19 cellular contexts compared by ENCODE assay signal in the genomic region with DNA sequence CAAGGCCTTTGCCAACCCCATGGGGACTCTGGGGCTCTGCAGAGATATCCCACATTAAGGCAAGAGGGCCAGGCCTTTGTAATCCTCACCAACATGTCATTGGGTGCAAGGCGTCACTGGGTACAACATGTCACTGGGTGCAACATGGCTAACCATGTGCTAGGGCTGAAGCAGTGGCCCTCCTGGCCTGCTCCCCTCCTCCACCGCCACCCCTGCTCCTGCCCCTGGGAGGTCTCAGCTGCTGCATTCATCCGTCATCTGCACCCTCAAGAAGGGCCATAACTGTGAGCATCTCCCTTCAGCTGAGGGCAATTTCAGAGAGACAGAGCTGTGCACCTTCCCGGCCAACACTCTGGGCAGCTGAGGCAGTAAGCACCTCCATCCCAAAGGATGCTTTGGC. TPM values are rescaled to one million over a fixed set of nuclear protein-coding genes. Genes with fewer than 3 reads are reported as not detected.
DNase-seq lines count a peak whose midpoint lies in the region; ATAC-seq, FAIRE-seq and TF ChIP-seq lines count a peak whose summit lies in the region.
"Had no signal": no experiment of that assay in that cellular context is flagged by ENCODE, and none has a peak within 500 bp of the region (broad histone marks: within the 10 kb centered on the region; RNA-seq: fewer than 3 reads in every experiment).

No MANE protein-coding gene starts in this region.

- no peak overlapping the region for H3K14ac ChIP-seq in H1 (ENCODE audit: insufficient read length)
- peak overlapping the region; percentile 17 for H3K14ac ChIP-seq in neuronal stem cell (ENCODE audit: low read length)

- H3K36me3 Mint-ChIP-seq in activated CD8-positive, alpha-beta T cell treated with anti-CD3 and anti-CD28 coated beads for 36 hours (ENCODE audit: low read depth), result no peaks in the 10 kb centered on the region
- H3K36me3 Mint-ChIP-seq: CD4-positive, alpha-beta memory T cell had no signal

- CTCF ChIA-PET in H1 (lab: Charles Lee; ENCODE audit: partially characterized antibody), result interaction anchor here (0.7 to 17.5 kb wide), 8 partner anchors 11 to 109 kb away, joined by 3 to 237 read pairs (median 4); no protein-coding TSS in a partner anchor
- CTCF ChIA-PET in PC-9 (lab: Charles Lee), result interaction anchor here (0.5 to 0.6 kb wide), 2 partner anchors 21 to 29 kb away, joined by 3 to 4 read pairs; no protein-coding TSS in a partner anchor
- CTCF ChIA-PET in activated CD8-positive, alpha-beta T cell treated with anti-CD3 and anti-CD28 coated beads for 36 hours (lab: Charles Lee), result interaction anchor here (0.6 to 1.2 kb wide), 3 partner anchors 12 to 105 kb away, joined by 3 read pairs; no protein-coding TSS in a partner anchor

- no peak for TF ChIP-seq EP300 in H1 (IDR thresholded peaks at IDR 0.05; ENCODE audit: borderline replicate concordance in 1 of 2, low read depth in 2 of 2, low read length in 2 of 2)

- no peak for TF ChIP-seq RAD21 in H1 (IDR thresholded peaks at IDR 0.05 in 1 of 2, conservative IDR thresholded peaks at IDR 0.05 in 1 of 2; ENCODE audit: low read depth in 2 of 2, low read length in 2 of 2)

- H3K4me3 ChIP-seq in H1 (ENCODE audit: extremely low read depth in 1 of 4, insufficient read depth in 2 of 4, low read depth in 3 of 4, low read length in 4 of 4), result no peak overlapping the region
- no peak overlapping the region for H3K4me3 ChIP-seq in kidney (ENCODE audit: low read length in 2 of 2)
- H3K4me3 ChIP-seq in neuronal stem cell (ENCODE audit: low read length in 2 of 2), result no peak overlapping the region
- H3K4me3 ChIP-seq in prostate gland, result no peak overlapping the region
- H3K4me3 ChIP-seq in PC-9, result no peak overlapping the region
- H3K4me3 ChIP-seq: A549 had no signal

- no peak overlapping the region for H3K27ac Mint-ChIP-seq in activated CD8-positive, alpha-beta T cell treated with anti-CD3 and anti-CD28 coated beads for 36 hours

- H3K4me2 ChIP-seq in H1 (ENCODE audit: insufficient read depth in 1 of 2, low read depth in 2 of 2, low read length in 2 of 2) (no peak overlapping the region), neuronal stem cell (ENCODE audit: insufficient read depth, low read length, poor library complexity, severe bottlenecking) (no peak overlapping the region), PC-9 (no peak overlapping the region)
- H3K4me2 ChIP-seq: A549 had no signal

- H2BK12ac ChIP-seq in H1 (ENCODE audit: low read depth, low read length) (no peak overlapping the region), neuronal stem cell (ENCODE audit: low read length) (peak overlapping the region; percentile 75)

- H2BK120ac ChIP-seq in H1 (replicated peaks; ENCODE audit: low read depth, low read length), result no peak overlapping the region
- no peak overlapping the region for H2BK120ac ChIP-seq in neuronal stem cell (ENCODE audit: low read depth, low read length)

- no peaks in the 10 kb centered on the region; a peak in 1 of 4 replicates for H3K9me3 ChIP-seq in H1 (ENCODE audit: insufficient read depth in 2 of 2, low read depth in 1 of 2, low read length in 1 of 2)
- H3K9me3 ChIP-seq in kidney (ENCODE audit: control insufficient read depth in 1 of 2, low read length in 2 of 2), result no peaks in the 10 kb centered on the region
- H3K9me3 ChIP-seq in neuronal stem cell (replicated peaks in 1 of 2; ENCODE audit: control insufficient read depth in 2 of 2, insufficient read depth in 1 of 2, low read depth in 1 of 2, low read length in 2 of 2), result peaks cover 0 to 6% of the 10 kb centered on the region in 2 donors
- no peaks in the 10 kb centered on the region for H3K9me3 ChIP-seq in prostate gland
- no peaks in the 10 kb centered on the region for H3K9me3 ChIP-seq in PC-9 (ENCODE audit: insufficient read depth, low read depth)
- H3K9me3 ChIP-seq: A549 had no signal

- H3K27me3 Mint-ChIP-seq in activated CD8-positive, alpha-beta T cell treated with anti-CD3 and anti-CD28 coated beads for 36 hours, result peaks cover 1% of the 10 kb centered on the region

- POLR2A ChIA-PET in H1 (lab: Charles Lee; ENCODE audit: partially characterized antibody), result interaction anchor here (1.0 to 1.8 kb wide), 2 partner anchors 24 to 42 kb away, joined by 3 to 6 read pairs; no protein-coding TSS in a partner anchor
- POLR2A ChIA-PET in PC-9 (lab: Charles Lee; ENCODE audit: unreplicated experiment), result no interaction called here
- POLR2A ChIA-PET in activated CD8-positive, alpha-beta T cell treated with anti-CD3 and anti-CD28 coated beads for 36 hours (lab: Charles Lee), result no interaction called here

- H2BK5ac ChIP-seq in H1 (ENCODE audit: low read depth, low read length) (no peak overlapping the region), neuronal stem cell (ENCODE audit: low read length) (no peak overlapping the region)

- H3K23me2 ChIP-seq in H1 (ENCODE audit: low read depth, low read length), result no peaks in the 10 kb centered on the region

- H2AK5ac ChIP-seq in H1 (ENCODE audit: low read depth, low read length) (no peak overlapping the region), neuronal stem cell (ENCODE audit: low read depth, low read length) (peak overlapping the region; percentile 71)

- FAIRE-seq in H1 (lab: Jason Lieb, UNC) (no peak), kidney (lab: Jason Lieb, UNC) (no peak)
- FAIRE-seq: A549, G401.6, GM12892 had no signal

- H2BK15ac ChIP-seq in H1 (ENCODE audit: low read length) (0 out of 2 replicates have a peak overlapping the region, but pooled peaks have one; percentile 3), neuronal stem cell (ENCODE audit: low read length) (peak overlapping the region; percentile 50)

- H3K56ac ChIP-seq in H1 (replicated peaks; ENCODE audit: insufficient read length, low read depth, low read length), result no peak overlapping the region

- H4K5ac ChIP-seq in H1 (ENCODE audit: insufficient read length, low read depth, low read length), result no peak overlapping the region

- no peak overlapping the region for H4K8ac ChIP-seq in H1 (ENCODE audit: extremely low read depth, insufficient read depth, low read length)
- no peak overlapping the region for H4K8ac ChIP-seq in neuronal stem cell (ENCODE audit: low read depth, low read length)

- H3K9me3 Mint-ChIP-seq in activated CD8-positive, alpha-beta T cell treated with anti-CD3 and anti-CD28 coated beads for 36 hours, result no peaks in the 10 kb centered on the region
- H3K9me3 Mint-ChIP-seq: CD4-positive, alpha-beta memory T cell had no signal

- TF ChIP-seq POLR2A in H1 (IDR thresholded peaks at IDR 0.05; ENCODE audit: control extremely low read depth in 1 of 2, low read depth in 2 of 2, low read length in 2 of 2), result no peak
- TF ChIP-seq POLR2A in prostate gland (IDR thresholded peaks at IDR 0.05), result no peak

- H3K4me3 Mint-ChIP-seq in activated CD8-positive, alpha-beta T cell treated with anti-CD3 and anti-CD28 coated beads for 36 hours, result no peak overlapping the region
- H3K4me3 Mint-ChIP-seq: CD4-positive, alpha-beta memory T cell had no signal

- intact Hi-C loops in kidney (cut with DNase I) (no loop called here), prostate gland (cut with DNase I) (no loop called here), PC-9 (cut with micrococcal nuclease; ENCODE audit: unreplicated experiment) (no loop called here)
- intact Hi-C loops in activated CD8-positive, alpha-beta T cell treated with anti-CD3 and anti-CD28 coated beads for 36 hours (cut with micrococcal nuclease), result no loop called here

- H3K18ac ChIP-seq in H1 (ENCODE audit: extremely low read depth, low read length) (no peak overlapping the region), neuronal stem cell (ENCODE audit: low read length) (peak overlapping the region; percentile 66)

- 88% methylated on average over 4 of the region's 4 CpGs; no CpG with 5 or more reads in 1 of the 2 experiments for WGBS in H1 (ENCODE audit: extremely low coverage in 1 of 2, insufficient coverage in 1 of 2, insufficient read length in 1 of 2, insufficient replicate concordance in 2 of 2, low coverage in 1 of 2, low lambda C conversion rate in 2 of 2, missing lambda C conversion rate in 1 of 2), 2 experiments
- no CpG with 5 or more reads among the region's 4 CpGs for whole genome bisulfite sequencing in neuronal stem cell (ENCODE audit: extremely low coverage in 2 of 2, insufficient read length in 2 of 2, insufficient replicate concordance in 1 of 2), 2 donors
- 97% methylated on average over 4 of the region's 4 CpGs for WGBS in prostate gland

- H3K79me2 ChIP-seq in H1 (ENCODE audit: control insufficient read depth in 1 of 2, insufficient read depth in 2 of 2, low read length in 2 of 2) (no peaks in the 10 kb centered on the region), PC-9 (ENCODE audit: low read depth) (no peaks in the 10 kb centered on the region)

- no peaks in the 10 kb centered on the region for H3K9me2 ChIP-seq in PC-9 (ENCODE audit: insufficient read depth)

- H2AFZ ChIP-seq in H1 (ENCODE audit: low read length), result no peak overlapping the region
- H2AFZ ChIP-seq in neuronal stem cell (ENCODE audit: low read length), result no peak overlapping the region
- H2AFZ ChIP-seq in PC-9, result no peak overlapping the region

- H3K4ac ChIP-seq in H1 (replicated peaks; ENCODE audit: insufficient read length, low read depth, low read length), result no peak overlapping the region
- H3K4ac ChIP-seq in neuronal stem cell (ENCODE audit: low read length), result no peak overlapping the region

- no peak overlapping the region for H3K9ac ChIP-seq in H1 (replicated peaks in 1 of 4; ENCODE audit: extremely low read depth in 1 of 4, low read depth in 3 of 4, low read length in 3 of 4)
- no peak overlapping the region for H3K9ac ChIP-seq in kidney (ENCODE audit: low read length in 2 of 2)
- H3K9ac ChIP-seq in neuronal stem cell (ENCODE audit: low read depth, low read length, poor library complexity), result no peak overlapping the region

- H3K79me1 ChIP-seq in H1 (ENCODE audit: low read depth, low read length) (no peaks in the 10 kb centered on the region), neuronal stem cell (ENCODE audit: low read depth, low read length) (no peaks in the 10 kb centered on the region)

- H3K4me1 Mint-ChIP-seq in activated CD8-positive, alpha-beta T cell treated with anti-CD3 and anti-CD28 coated beads for 36 hours (ENCODE audit: low read depth), result no peaks in the 10 kb centered on the region
- H3K4me1 Mint-ChIP-seq: CD4-positive, alpha-beta memory T cell had no signal

- no peaks in the 10 kb centered on the region for H3F3A ChIP-seq in PC-9 (ENCODE audit: insufficient read depth, low read depth)

- BruUV-seq in PC-9 (replicated peaks; lab: Mats Ljungman, UMichigan), result no TSS peak

- no peak overlapping the region for H3K23ac ChIP-seq in H1 (ENCODE audit: insufficient read length)
- peak overlapping the region; percentile 49 for H3K23ac ChIP-seq in neuronal stem cell (ENCODE audit: low read depth, low read length, poor library complexity)

- H3K27ac ChIP-seq in H1 (ENCODE audit: low read depth, low read length), result no peak overlapping the region
- no peak overlapping the region for H3K27ac ChIP-seq in kidney (ENCODE audit: low read depth in 2 of 2, low read length in 2 of 2)
- no peak overlapping the region for H3K27ac ChIP-seq in neuronal stem cell (replicated peaks; ENCODE audit: low read length)
- no peak overlapping the region for H3K27ac ChIP-seq in prostate gland
- H3K27ac ChIP-seq in PC-9, result no peak overlapping the region
- H3K27ac ChIP-seq: A549 had no signal

- peaks cover 4 to 19% (median 14%) of the 10 kb centered on the region in 4 experiments for H3K4me1 ChIP-seq in H1 (replicated peaks in 1 of 4; ENCODE audit: control insufficient read depth in 3 of 4, insufficient read depth in 4 of 4, low read length in 3 of 4)
- peaks cover 30 to 37% of the 10 kb centered on the region in 2 donors for H3K4me1 ChIP-seq in kidney (ENCODE audit: control insufficient read depth in 1 of 2, insufficient read depth in 1 of 2, low read depth in 1 of 2, low read length in 2 of 2)
- H3K4me1 ChIP-seq in neuronal stem cell (ENCODE audit: control insufficient read depth in 2 of 2, insufficient read depth in 1 of 2, low read depth in 1 of 2, low read length in 2 of 2), result peaks cover 15 to 17% of the 10 kb centered on the region in 2 donors
- H3K4me1 ChIP-seq in prostate gland (replicated peaks), result no peaks in the 10 kb centered on the region
- no peaks in the 10 kb centered on the region for H3K4me1 ChIP-seq in PC-9 (replicated peaks; ENCODE audit: insufficient read depth)
- H3K4me1 ChIP-seq: A549 had no signal

- H3K27me3 ChIP-seq in H1 (replicated peaks in 1 of 4; ENCODE audit: control insufficient read depth in 3 of 4, extremely low read depth in 1 of 4, insufficient read depth in 3 of 4, low read length in 3 of 4) (peaks cover 1 to 30% (median 26%) of the 10 kb centered on the region in 4 experiments), neuronal stem cell (ENCODE audit: control insufficient read depth in 3 of 3, insufficient read depth in 3 of 3, low read depth in 1 of 3, low read length in 3 of 3) (peaks cover 0 to 15% (median 15%) of the 10 kb centered on the region in 3 experiments), prostate gland (replicated peaks; ENCODE audit: insufficient read depth) (peaks cover 3% of the 10 kb centered on the region), PC-9 (ENCODE audit: insufficient read depth, low read depth) (peaks cover 11% of the 10 kb centered on the region; the same call in 1 of the 2 replicates)

- no peak overlapping the region for H4K91ac ChIP-seq in H1 (replicated peaks; ENCODE audit: insufficient read length, low read length)
- no peak overlapping the region for H4K91ac ChIP-seq in neuronal stem cell (ENCODE audit: low read depth, low read length, poor library complexity)

- no peak for TF ChIP-seq CTCF in H1 (IDR thresholded peaks at IDR 0.05; ENCODE audit: control extremely low read depth in 1 of 3, insufficient read depth in 1 of 3, low read depth in 1 of 3, low read length in 3 of 3)
- TF ChIP-seq CTCF in kidney (IDR thresholded peaks at IDR 0.05; ENCODE audit: borderline replicate concordance, extremely low read depth, insufficient read depth), result no peak
- no peak for TF ChIP-seq CTCF in prostate gland (IDR thresholded peaks at IDR 0.05)
- no peak for TF ChIP-seq CTCF in PC-9 (conservative IDR thresholded peaks at IDR 0.05)
- TF ChIP-seq CTCF in activated CD8-positive, alpha-beta T cell treated with anti-CD3 and anti-CD28 coated beads for 36 hours (IDR thresholded peaks at IDR 0.05), result no peak

- H2BK20ac ChIP-seq in H1 (ENCODE audit: low read length), result no peak overlapping the region

- H3K36me3 ChIP-seq in H1 (ENCODE audit: control insufficient read depth in 2 of 4, insufficient read depth in 4 of 4, low read length in 3 of 4), result no peaks in the 10 kb centered on the region
- no peaks in the 10 kb centered on the region for H3K36me3 ChIP-seq in kidney (ENCODE audit: control insufficient read depth in 1 of 2, insufficient read depth in 2 of 2, low read length in 2 of 2)
- no peaks in the 10 kb centered on the region for H3K36me3 ChIP-seq in neuronal stem cell (replicated peaks in 1 of 2; ENCODE audit: control insufficient read depth in 2 of 2, insufficient read depth in 2 of 2, low read length in 2 of 2)
- H3K36me3 ChIP-seq in prostate gland, result no peaks in the 10 kb centered on the region
- H3K36me3 ChIP-seq in PC-9 (ENCODE audit: low read depth), result no peaks in the 10 kb centered on the region

- no peak for ATAC-seq in activated CD8-positive, alpha-beta T cell treated with anti-CD3 and anti-CD28 coated beads for 36 hours
- ATAC-seq: A549 had no signal

- H4K20me1 ChIP-seq in H1 (replicated peaks in 1 of 2; ENCODE audit: control insufficient read depth in 1 of 2, insufficient read depth in 2 of 2, low read length in 2 of 2) (no peaks in the 10 kb centered on the region), PC-9 (ENCODE audit: insufficient read depth) (no peaks in the 10 kb centered on the region)

- DNase-seq in H1 (ENCODE audit: low read depth in 1 of 2, low spot score in 2 of 2) (no peak), kidney (peak; percentile 41), neuronal stem cell (ENCODE audit: low spot score) (no peak), prostate gland (ENCODE audit: low spot score) (no peak), PC-9 (no peak)
- no peak for DNase-seq in activated CD8-positive, alpha-beta T cell treated with anti-CD3 and anti-CD28 coated beads for 36 hours
- DNase-seq: 8988T; ACHN; C1 segment of cervical spinal cord; Caco-2; CD4-positive, alpha-beta memory T cell; DMS153; DND-41; GOT3; H7; HCEC 1CT had no signal

RNA-seq across cellular contexts. Expression of a gene that starts 16.7 kb away (rescaled TPM):
- 1.1 and 1.3 TPM in 2 replicates for total RNA-seq in H1 (2021; fragmentation: NEBNext Ultra II Directional; extraction: Animal tissue kit (Norgen Biotek cat#: 25700))
- 1.5 and 2.1 TPM in 2 replicates for polyA plus RNA-seq in H1 (2011; rRNA removed)
- 1.2 TPM for polyA plus RNA-seq in H1 (2011; cell fraction: cytosol; rRNA removed)
- polyA plus RNA-seq in H1 (2011; cell fraction: nucleus; rRNA removed), result 1.2 TPM
- 0.60 to 1.0 TPM (median 0.64 TPM) in 4 replicates for polyA plus RNA-seq in H1 (2012, experiment 1 of 2)
- 0.62 TPM for polyA plus RNA-seq in H1 (2012, experiment 2 of 2)
- 0.85 TPM for polyA plus RNA-seq in H1 (2013, experiment 1 of 2)
- 0.72 TPM for polyA plus RNA-seq in H1 (2013, experiment 2 of 2)
- polyA minus RNA-seq in H1 (2011; rRNA and poly(A)+ RNA removed), result 0.46 and 0.50 TPM in 2 replicates
- 0.73 TPM for polyA minus RNA-seq in H1 (2011; cell fraction: cytosol; rRNA and poly(A)+ RNA removed)
- 0.80 TPM for polyA minus RNA-seq in H1 (2011; cell fraction: nucleus; rRNA and poly(A)+ RNA removed)
- 48.2 TPM for total RNA-seq in kidney
- 78.1 TPM for polyA plus RNA-seq in kidney (ENCODE audit: insufficient read depth, low read depth, low replicate concordance)
- 2.1 TPM for polyA plus RNA-seq in neuronal stem cell (2013, experiment 1 of 2)
- 2.0 TPM for polyA plus RNA-seq in neuronal stem cell (2013, experiment 2 of 2)
- total RNA-seq in prostate gland, result 10 to 100 TPM; 14.5 to 17.4 TPM
- 45.6 and 66.1 TPM in 2 replicates for total RNA-seq in PC-9 (2021)
- 1 to 10 TPM; 3.7 to 4.6 TPM for total RNA-seq in activated CD8-positive, alpha-beta T cell treated with anti-CD3 and anti-CD28 coated beads for 36 hours

RNA-seq across cellular contexts. Expression of a gene that starts 45.8 kb away (rescaled TPM):
- 1.0 and 1.1 TPM in 2 replicates for total RNA-seq in H1 (2021; fragmentation: NEBNext Ultra II Directional; extraction: Animal tissue kit (Norgen Biotek cat#: 25700))
- polyA plus RNA-seq in H1 (2011; rRNA removed) (0.78 and 2.1 TPM in 2 replicates), kidney (ENCODE audit: insufficient read depth, low read depth, low replicate concordance) (1.2 TPM)
- 1.4 TPM for polyA plus RNA-seq in H1 (2011; cell fraction: cytosol; rRNA removed)
- 1.9 TPM for polyA plus RNA-seq in H1 (2011; cell fraction: nucleus; rRNA removed)
- polyA plus RNA-seq in H1 (2012, experiment 1 of 2), result 1.2 to 3.1 TPM (median 2.4 TPM) in 4 replicates
- polyA plus RNA-seq in H1 (2012, experiment 2 of 2), result 0.81 TPM
- polyA plus RNA-seq in H1 (2013, experiment 1 of 2), result 1.3 TPM
- 1.2 TPM for polyA plus RNA-seq in H1 (2013, experiment 2 of 2)
- 2.4 and 2.6 TPM in 2 replicates for polyA minus RNA-seq in H1 (2011; rRNA and poly(A)+ RNA removed)
- 1.0 TPM for polyA minus RNA-seq in H1 (2011; cell fraction: cytosol; rRNA and poly(A)+ RNA removed)
- 0.90 TPM for polyA minus RNA-seq in H1 (2011; cell fraction: nucleus; rRNA and poly(A)+ RNA removed)
- total RNA-seq in kidney (0.85 TPM), prostate gland (1 to 10 TPM; 1.5 to 6.1 TPM), PC-9 (2021) (2.3 and 2.9 TPM in 2 replicates)
- 0.03 TPM for polyA plus RNA-seq in neuronal stem cell (2013, experiment 1 of 2)
- polyA plus RNA-seq in neuronal stem cell (2013, experiment 2 of 2), result 0.03 TPM
- not detected for total RNA-seq in activated CD8-positive, alpha-beta T cell treated with anti-CD3 and anti-CD28 coated beads for 36 hours
- total RNA-seq: Caco-2; CD4-positive, alpha-beta memory T cell; H7 had no signal
- polyA plus RNA-seq: A549; CD4-positive, alpha-beta memory T cell had no signal

RNA-seq across cellular contexts. Expression of a gene that starts 56.3 kb away (rescaled TPM):
- 0.43 TPM in 1 of 2 replicates, not detected in the other for total RNA-seq in H1 (2021; fragmentation: NEBNext Ultra II Directional; extraction: Animal tissue kit (Norgen Biotek cat#: 25700))
- polyA plus RNA-seq in H1 (2011; rRNA removed), result 0.17 and 0.35 TPM in 2 replicates
- 0.34 TPM for polyA plus RNA-seq in H1 (2011; cell fraction: cytosol; rRNA removed)
- polyA plus RNA-seq in H1 (2011; cell fraction: nucleus; rRNA removed), result 0.10 TPM
- polyA plus RNA-seq in H1 (2012, experiment 1 of 2), result 0.20 TPM in 1 of 4 replicates, not detected in the others
- not detected for polyA plus RNA-seq in H1 (2012, experiment 2 of 2)
- polyA plus RNA-seq in H1 (2013, experiment 1 of 2), result 0.08 TPM
- 0.07 TPM for polyA plus RNA-seq in H1 (2013, experiment 2 of 2)
- polyA minus RNA-seq in H1 (2011; rRNA and poly(A)+ RNA removed), result 0.54 and 0.78 TPM in 2 replicates
- polyA minus RNA-seq in H1 (2011; cell fraction: cytosol; rRNA and poly(A)+ RNA removed), result not detected
- polyA minus RNA-seq in H1 (2011; cell fraction: nucleus; rRNA and poly(A)+ RNA removed), result 1.6 TPM
- 32.9 TPM for total RNA-seq in kidney
- 0.65 TPM for polyA plus RNA-seq in kidney (ENCODE audit: insufficient read depth, low read depth, low replicate concordance)
- polyA plus RNA-seq in neuronal stem cell (2013, experiment 1 of 2), result 0.03 TPM
- polyA plus RNA-seq in neuronal stem cell (2013, experiment 2 of 2), result not detected
- 100 to 1,000 TPM in 1 of 2 donors, 10 to 100 TPM in 1; 73.7 to 126 TPM for total RNA-seq in prostate gland
- 208 and 293 TPM in 2 replicates for total RNA-seq in PC-9 (2021)
- not detected for total RNA-seq in activated CD8-positive, alpha-beta T cell treated with anti-CD3 and anti-CD28 coated beads for 36 hours
- total RNA-seq: CD4-positive, alpha-beta memory T cell had no signal
- polyA plus RNA-seq: CD4-positive, alpha-beta memory T cell had no signal

Comparison
In these comparisons a context has a peak if more than half of its experiments do, and no peak if none do; other contexts are left out.
1. RNA of a gene that starts 56.3 kb away (total RNA-seq): 208 to 293 TPM in PC-9, 73.7 to 126 TPM in prostate gland and 32.9 TPM in kidney (single experiment); 0.43 TPM in H1 and not detected in activated CD8-positive, alpha-beta T cell treated with anti-CD3 and anti-CD28 coated beads for 36 hours; every median in the first group is over 10 times any median in the second.